Comparison of ENCODE assay signal across 1 cellular context in genomic region chr16:30535777-30536190, GRCh38.
TF ChIP-seq lines count a peak whose summit lies in the region.

No MANE protein-coding gene starts in this region.

TF ChIP-seq in HepG2, 621 proteins besides CTCF, POLR2A, EP300 and RAD21 (continued from another document and continues in another):
- no peak for TF ChIP-seq THAP7 (CRISPR knock-in tag; IDR thresholded peaks at IDR 0.05)
- TF ChIP-seq PHF20 (CRISPR knock-in tag; IDR thresholded peaks at IDR 0.05): no peak
- TF ChIP-seq NCOR1 (IDR thresholded peaks at IDR 0.05; ENCODE audit: borderline replicate concordance, low read length): no peak
- TF ChIP-seq ZNF142 (CRISPR knock-in tag; IDR thresholded peaks at IDR 0.05): peak; percentile 74
- TF ChIP-seq, protein P1, sequence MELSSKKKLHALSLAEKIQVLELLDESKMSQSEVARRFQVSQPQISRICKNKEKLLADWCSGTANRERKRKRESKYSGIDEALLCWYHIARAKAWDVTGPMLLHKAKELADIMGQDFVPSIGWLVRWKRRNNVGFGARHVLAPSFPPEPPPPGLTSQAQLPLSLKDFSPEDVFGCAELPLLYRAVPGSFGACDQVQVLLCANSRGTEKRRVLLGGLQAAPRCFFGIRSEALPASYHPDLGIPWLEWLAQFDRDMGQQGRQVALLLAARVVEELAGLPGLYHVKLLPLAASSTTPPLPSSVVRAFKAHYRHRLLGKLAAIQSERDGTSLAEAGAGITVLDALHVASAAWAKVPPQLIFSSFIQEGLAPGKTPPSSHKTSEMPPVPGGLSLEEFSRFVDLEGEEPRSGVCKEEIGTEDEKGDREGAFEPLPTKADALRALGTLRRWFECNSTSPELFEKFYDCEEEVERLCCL (CRISPR knock-in tag; IDR thresholded peaks at IDR 0.05; ENCODE audit: borderline replicate concordance): no peak
- 0 out of 2 replicates have a peak, but pooled peaks have one; percentile 37 for TF ChIP-seq ZNF543 (CRISPR knock-in tag; IDR thresholded peaks at IDR 0.05)
- TF ChIP-seq ZFP62 (CRISPR knock-in tag; IDR thresholded peaks at IDR 0.05): no peak
- no peak for TF ChIP-seq ZNF589 (CRISPR knock-in tag; conservative IDR thresholded peaks at IDR 0.05)
- TF ChIP-seq CBX2 (IDR thresholded peaks at IDR 0.05; ENCODE audit: low read depth, low read length): no peak
- no peak for TF ChIP-seq CBX2 (CRISPR knock-in tag; IDR thresholded peaks at IDR 0.05; ENCODE audit: low read depth)
- no peak for TF ChIP-seq ZBTB34 (CRISPR knock-in tag; IDR thresholded peaks at IDR 0.05)
- TF ChIP-seq E2F1 (CRISPR knock-in tag; IDR thresholded peaks at IDR 0.05): no peak
- TF ChIP-seq, protein P2, sequence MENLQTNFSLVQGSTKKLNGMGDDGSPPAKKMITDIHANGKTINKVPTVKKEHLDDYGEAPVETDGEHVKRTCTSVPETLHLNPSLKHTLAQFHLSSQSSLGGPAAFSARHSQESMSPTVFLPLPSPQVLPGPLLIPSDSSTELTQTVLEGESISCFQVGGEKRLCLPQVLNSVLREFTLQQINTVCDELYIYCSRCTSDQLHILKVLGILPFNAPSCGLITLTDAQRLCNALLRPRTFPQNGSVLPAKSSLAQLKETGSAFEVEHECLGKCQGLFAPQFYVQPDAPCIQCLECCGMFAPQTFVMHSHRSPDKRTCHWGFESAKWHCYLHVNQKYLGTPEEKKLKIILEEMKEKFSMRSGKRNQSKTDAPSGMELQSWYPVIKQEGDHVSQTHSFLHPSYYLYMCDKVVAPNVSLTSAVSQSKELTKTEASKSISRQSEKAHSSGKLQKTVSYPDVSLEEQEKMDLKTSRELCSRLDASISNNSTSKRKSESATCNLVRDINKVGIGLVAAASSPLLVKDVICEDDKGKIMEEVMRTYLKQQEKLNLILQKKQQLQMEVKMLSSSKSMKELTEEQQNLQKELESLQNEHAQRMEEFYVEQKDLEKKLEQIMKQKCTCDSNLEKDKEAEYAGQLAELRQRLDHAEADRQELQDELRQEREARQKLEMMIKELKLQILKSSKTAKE (CRISPR knock-in tag; IDR thresholded peaks at IDR 0.05; ENCODE audit: borderline replicate concordance): no peak
- TF ChIP-seq ZNF143 (CRISPR knock-in tag; IDR thresholded peaks at IDR 0.05): no peak
- no peak; the same call in 1 of the 2 replicates for TF ChIP-seq GFI1 (CRISPR knock-in tag; IDR thresholded peaks at IDR 0.05; ENCODE audit: borderline replicate concordance)
- no peak for TF ChIP-seq ZNF337 (CRISPR knock-in tag; IDR thresholded peaks at IDR 0.05; ENCODE audit: borderline replicate concordance, low read depth)
- no peak for TF ChIP-seq NFRKB (IDR thresholded peaks at IDR 0.05)
- TF ChIP-seq MBD4 (IDR thresholded peaks at IDR 0.05; ENCODE audit: borderline replicate concordance, low read length): no peak
- TF ChIP-seq ZNF383 (CRISPR knock-in tag; IDR thresholded peaks at IDR 0.05; ENCODE audit: borderline replicate concordance): no peak
- TF ChIP-seq, protein P3, sequence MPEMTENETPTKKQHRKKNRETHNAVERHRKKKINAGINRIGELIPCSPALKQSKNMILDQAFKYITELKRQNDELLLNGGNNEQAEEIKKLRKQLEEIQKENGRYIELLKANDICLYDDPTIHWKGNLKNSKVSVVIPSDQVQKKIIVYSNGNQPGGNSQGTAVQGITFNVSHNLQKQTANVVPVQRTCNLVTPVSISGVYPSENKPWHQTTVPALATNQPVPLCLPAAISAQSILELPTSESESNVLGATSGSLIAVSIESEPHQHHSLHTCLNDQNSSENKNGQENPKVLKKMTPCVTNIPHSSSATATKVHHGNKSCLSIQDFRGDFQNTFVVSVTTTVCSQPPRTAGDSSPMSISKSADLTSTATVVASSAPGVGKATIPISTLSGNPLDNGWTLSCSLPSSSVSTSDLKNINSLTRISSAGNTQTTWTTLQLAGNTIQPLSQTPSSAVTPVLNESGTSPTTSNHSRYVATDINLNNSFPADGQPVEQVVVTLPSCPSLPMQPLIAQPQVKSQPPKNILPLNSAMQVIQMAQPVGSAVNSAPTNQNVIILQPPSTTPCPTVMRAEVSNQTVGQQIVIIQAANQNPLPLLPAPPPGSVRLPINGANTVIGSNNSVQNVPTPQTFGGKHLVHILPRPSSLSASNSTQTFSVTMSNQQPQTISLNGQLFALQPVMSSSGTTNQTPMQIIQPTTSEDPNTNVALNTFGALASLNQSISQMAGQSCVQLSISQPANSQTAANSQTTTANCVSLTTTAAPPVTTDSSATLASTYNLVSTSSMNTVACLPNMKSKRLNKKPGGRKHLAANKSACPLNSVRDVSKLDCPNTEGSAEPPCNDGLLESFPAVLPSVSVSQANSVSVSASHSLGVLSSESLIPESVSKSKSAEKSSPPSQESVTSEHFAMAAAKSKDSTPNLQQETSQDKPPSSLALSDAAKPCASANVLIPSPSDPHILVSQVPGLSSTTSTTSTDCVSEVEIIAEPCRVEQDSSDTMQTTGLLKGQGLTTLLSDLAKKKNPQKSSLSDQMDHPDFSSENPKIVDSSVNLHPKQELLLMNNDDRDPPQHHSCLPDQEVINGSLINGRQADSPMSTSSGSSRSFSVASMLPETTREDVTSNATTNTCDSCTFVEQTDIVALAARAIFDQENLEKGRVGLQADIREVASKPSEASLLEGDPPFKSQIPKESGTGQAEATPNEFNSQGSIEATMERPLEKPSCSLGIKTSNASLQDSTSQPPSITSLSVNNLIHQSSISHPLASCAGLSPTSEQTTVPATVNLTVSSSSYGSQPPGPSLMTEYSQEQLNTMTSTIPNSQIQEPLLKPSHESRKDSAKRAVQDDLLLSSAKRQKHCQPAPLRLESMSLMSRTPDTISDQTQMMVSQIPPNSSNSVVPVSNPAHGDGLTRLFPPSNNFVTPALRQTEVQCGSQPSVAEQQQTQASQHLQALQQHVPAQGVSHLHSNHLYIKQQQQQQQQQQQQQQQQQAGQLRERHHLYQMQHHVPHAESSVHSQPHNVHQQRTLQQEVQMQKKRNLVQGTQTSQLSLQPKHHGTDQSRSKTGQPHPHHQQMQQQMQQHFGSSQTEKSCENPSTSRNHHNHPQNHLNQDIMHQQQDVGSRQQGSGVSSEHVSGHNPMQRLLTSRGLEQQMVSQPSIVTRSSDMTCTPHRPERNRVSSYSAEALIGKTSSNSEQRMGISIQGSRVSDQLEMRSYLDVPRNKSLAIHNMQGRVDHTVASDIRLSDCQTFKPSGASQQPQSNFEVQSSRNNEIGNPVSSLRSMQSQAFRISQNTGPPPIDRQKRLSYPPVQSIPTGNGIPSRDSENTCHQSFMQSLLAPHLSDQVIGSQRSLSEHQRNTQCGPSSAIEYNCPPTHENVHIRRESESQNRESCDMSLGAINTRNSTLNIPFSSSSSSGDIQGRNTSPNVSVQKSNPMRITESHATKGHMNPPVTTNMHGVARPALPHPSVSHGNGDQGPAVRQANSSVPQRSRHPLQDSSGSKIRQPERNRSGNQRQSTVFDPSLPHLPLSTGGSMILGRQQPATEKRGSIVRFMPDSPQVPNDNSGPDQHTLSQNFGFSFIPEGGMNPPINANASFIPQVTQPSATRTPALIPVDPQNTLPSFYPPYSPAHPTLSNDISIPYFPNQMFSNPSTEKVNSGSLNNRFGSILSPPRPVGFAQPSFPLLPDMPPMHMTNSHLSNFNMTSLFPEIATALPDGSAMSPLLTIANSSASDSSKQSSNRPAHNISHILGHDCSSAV (CRISPR knock-in tag; IDR thresholded peaks at IDR 0.05; ENCODE audit: borderline replicate concordance): no peak
- TF ChIP-seq ZNF781 (CRISPR knock-in tag; IDR thresholded peaks at IDR 0.05; ENCODE audit: borderline replicate concordance, not compliant biosample characterization): peak; percentile 76
- peak; percentile 32 for TF ChIP-seq AGO2 (optimal IDR thresholded peaks at IDR 0.05; ENCODE audit: low read depth, low read length)
- TF ChIP-seq SOX6 (IDR thresholded peaks at IDR 0.05): no peak
- TF ChIP-seq SOX6 (CRISPR knock-in tag; IDR thresholded peaks at IDR 0.05): no peak
- TF ChIP-seq KDM5B (CRISPR knock-in tag; IDR thresholded peaks at IDR 0.05; ENCODE audit: borderline replicate concordance): peak; percentile 85
- no peak for TF ChIP-seq NCOA5 (CRISPR knock-in tag; IDR thresholded peaks at IDR 0.05)
- TF ChIP-seq ZNF761 (CRISPR knock-in tag; conservative IDR thresholded peaks at IDR 0.05): no peak; the same call in 1 of the 2 replicates
- TF ChIP-seq GABPA (IDR thresholded peaks at IDR 0.05; ENCODE audit: low read depth, low read length): no peak
- no peak for TF ChIP-seq GABPA (CRISPR knock-in tag; IDR thresholded peaks at IDR 0.05; ENCODE audit: low read depth)
- TF ChIP-seq ZNF3 (CRISPR knock-in tag; IDR thresholded peaks at IDR 0.05): no peak
- TF ChIP-seq MTERF4 (CRISPR knock-in tag; IDR thresholded peaks at IDR 0.05): no peak; the same call in 1 of the 2 replicates
- TF ChIP-seq ZNF777 (CRISPR knock-in tag; IDR thresholded peaks at IDR 0.05): no peak; the same call in 1 of the 2 replicates
